ENCODE assay signal across 14 cellular contexts in genomic region chr15:48388937-48389309, GRCh38.
"Had no signal": no experiment of that assay in that cellular context is flagged by ENCODE, and none has a peak within 500 bp of the region (broad histone marks: within the 10 kb centered on the region; RNA-seq: fewer than 3 reads in every experiment).

No MANE protein-coding gene starts in this region.

- H3K4me1 Mint-ChIP-seq: activated naive CD4-positive, alpha-beta T cell treated with anti-CD3 and anti-CD28 coated beads, Interleukin-2, amount 50 U/mL, for 24 hours; naive B cell had no signal

- H3K4me3 Mint-ChIP-seq: activated naive CD4-positive, alpha-beta T cell treated with anti-CD3 and anti-CD28 coated beads, Interleukin-2, amount 50 U/mL, for 24 hours; mesothelial cell of epicardium; naive B cell; T-helper 2 cell treated with Interferon-gamma antibody and Interleukin-4, amounts not matched to agents 5 μg/mL and 100 μg/mL, for 36 hours had no signal

- H3K4me1 ChIP-seq: right lobe of liver had no signal

- H3K9me3 ChIP-seq: right lobe of liver, tibial nerve had no signal

- H3K4me3 ChIP-seq: right lobe of liver, tibial nerve had no signal

- H3K36me3 Mint-ChIP-seq: activated naive CD4-positive, alpha-beta T cell treated with anti-CD3 and anti-CD28 coated beads, Interleukin-2, amount 50 U/mL, for 24 hours; mesothelial cell of epicardium; naive B cell had no signal

- H3K27ac ChIP-seq: right lobe of liver had no signal

- ATAC-seq: right lobe of liver; stimulated activated naive CD8-positive, alpha-beta T cell treated with anti-CD3 and anti-CD28 coated beads, Interleukin-15, Interleukin-2, amounts not matched to agents 100 U/mL and 50 U/mL, for 24 hours had no signal

- H3K27me3 ChIP-seq: right lobe of liver, tibial nerve had no signal

- H3K27ac Mint-ChIP-seq: activated naive CD4-positive, alpha-beta T cell treated with anti-CD3 and anti-CD28 coated beads, Interleukin-2, amount 50 U/mL, for 24 hours; mesothelial cell of epicardium; naive B cell; progenitor cell of endocrine pancreas; T-helper 2 cell treated with Interferon-gamma antibody and Interleukin-4, amounts not matched to agents 5 μg/mL and 100 μg/mL, for 36 hours had no signal

- H3K36me3 ChIP-seq: right lobe of liver, tibial nerve had no signal

- DNase-seq: activated CD4-positive, alpha-beta T cell treated with anti-CD3 and anti-CD28 coated beads, Interleukin-2, amount 50 U/mL, for 1 hour; amniotic stem cell; hippocampal formation; naive B cell; right lobe of liver; stimulated activated CD4-positive, alpha-beta T cell treated with anti-CD3 and anti-CD28 coated beads, Interleukin-2, amount 100 ng/mL, for 48 hours; stimulated activated CD8-positive, alpha-beta memory T cell treated with anti-CD3 and anti-CD28 coated beads, Interleukin-4, amount 100 ng/mL, for 48 hours; stimulated activated naive CD8-positive, alpha-beta T cell treated with anti-CD3 and anti-CD28 coated beads, Interleukin-15, Interleukin-2, amounts not matched to agents 100 U/mL and 50 U/mL, for 24 hours; SW 1271 had no signal

- H3K9me3 Mint-ChIP-seq: activated naive CD4-positive, alpha-beta T cell treated with anti-CD3 and anti-CD28 coated beads, Interleukin-2, amount 50 U/mL, for 24 hours; mesothelial cell of epicardium; naive B cell; T-helper 2 cell treated with Interferon-gamma antibody and Interleukin-4, amounts not matched to agents 5 μg/mL and 100 μg/mL, for 36 hours had no signal

- H3K27me3 Mint-ChIP-seq: progenitor cell of endocrine pancreas had no signal
